Comparison of ENCODE assay signal across 18 cellular contexts in genomic region chr20:48736636-48737035, GRCh38.
DNase-seq lines count a peak whose midpoint lies in the region; ATAC-seq and TF ChIP-seq lines count a peak whose summit lies in the region.
"Had no signal": no experiment of that assay in that cellular context is flagged by ENCODE, and none has a peak within 500 bp of the region (broad histone marks: within the 10 kb centered on the region; RNA-seq: fewer than 3 reads in every experiment).

No MANE protein-coding gene starts in this region.

- WGBS in sigmoid colon, 2 donors, result 71 to 83% methylated on average over 2 of the region's 2 CpGs

- peak; percentile 63 for DNase-seq in activated CD4-positive, alpha-beta T cell treated with anti-CD3 and anti-CD28 coated beads, Interleukin-2, amount 10 ng/mL, durations not matched to agents 24 days and 14 days
- no peak for DNase-seq in activated CD4-positive, alpha-beta T cell treated with anti-CD3 and anti-CD28 coated beads for 4 hours
- peak; percentile 28 for DNase-seq in chondrocyte (ENCODE audit: low spot score)
- DNase-seq in sigmoid colon, result peak; percentile 4
- no peak for DNase-seq in activated effector memory CD4-positive, alpha-beta T cell treated with anti-CD3 and anti-CD28 coated beads, Interleukin-2, amount 50 U/mL, for 16 hours
- no peak for DNase-seq in T1000 (lab: John Stamatoyannopoulos, UW)
- DNase-seq: 8988T; activated CD4-positive, CD25-positive, alpha-beta regulatory T cell; activated gamma-delta T cell treated with Interleukin-2 at 50 U/mL for 16 hours; EL; left cardiac atrium; NCI-H1105 treated with DMSO at 0.1 percent for 48 hours; nephron progenitor cell; upper lobe of left lung had no signal

- intact Hi-C loops in activated CD4-positive, alpha-beta T cell treated with anti-CD3 and anti-CD28 coated beads, Interleukin-2, amount 10 ng/mL, durations not matched to agents 24 days and 14 days (cut with micrococcal nuclease), result no loop called here
- intact Hi-C loops in sigmoid colon (cut with DNase I), result no loop called here

- H3K9me3 Mint-ChIP-seq in activated CD4-positive, alpha-beta T cell treated with anti-CD3 and anti-CD28 coated beads, Interleukin-2, amount 10 ng/mL, durations not matched to agents 24 days and 14 days, result no peaks in the 10 kb centered on the region
- H3K9me3 Mint-ChIP-seq in IgD-negative memory B cell, result no peaks in the 10 kb centered on the region
- H3K9me3 Mint-ChIP-seq in chondrocyte (ENCODE audit: low read depth), result no peaks in the 10 kb centered on the region
- H3K9me3 Mint-ChIP-seq: mesothelial cell of epicardium, nephron progenitor cell had no signal

- H3K27ac ChIP-seq in sigmoid colon, result no peak overlapping the region

- TF ChIP-seq CTCF in chondrocyte (IDR thresholded peaks at IDR 0.05), result no peak
- no peak for TF ChIP-seq CTCF in sigmoid colon (IDR thresholded peaks at IDR 0.05)

- peaks cover 53% of the 10 kb centered on the region for H3K4me1 Mint-ChIP-seq in activated CD4-positive, alpha-beta T cell treated with anti-CD3 and anti-CD28 coated beads, Interleukin-2, amount 10 ng/mL, durations not matched to agents 24 days and 14 days
- H3K4me1 Mint-ChIP-seq in IgD-negative memory B cell, result peaks cover 42 to 53% (median 52%) of the 10 kb centered on the region in 3 donors
- H3K4me1 Mint-ChIP-seq in chondrocyte (ENCODE audit: low read depth), result peaks cover 19% of the 10 kb centered on the region

- H3K27me3 ChIP-seq in sigmoid colon, result no peaks in the 10 kb centered on the region
- H3K27me3 ChIP-seq: upper lobe of left lung had no signal

- ATAC-seq in GM21423 (IDR thresholded peaks at IDR 0.05; ENCODE audit: unreplicated experiment), result no peak
- ATAC-seq: HCT116, left cardiac atrium had no signal

- peaks cover 0 to 12% (median 5%) of the 10 kb centered on the region in 4 donors for H3K4me1 ChIP-seq in sigmoid colon

- H3K36me3 ChIP-seq in sigmoid colon, result no peaks in the 10 kb centered on the region

- no peak overlapping the region for H3K4me3 ChIP-seq in sigmoid colon
- H3K4me3 ChIP-seq: upper lobe of left lung had no signal

- TF ChIP-seq POLR2A in sigmoid colon (IDR thresholded peaks at IDR 0.05), result no peak

- no peaks in the 10 kb centered on the region for H3K9me3 ChIP-seq in sigmoid colon
- H3K9me3 ChIP-seq: upper lobe of left lung had no signal

- peaks cover 48% of the 10 kb centered on the region for H3K36me3 Mint-ChIP-seq in activated CD4-positive, alpha-beta T cell treated with anti-CD3 and anti-CD28 coated beads, Interleukin-2, amount 10 ng/mL, durations not matched to agents 24 days and 14 days (ENCODE audit: low read depth)
- H3K36me3 Mint-ChIP-seq in IgD-negative memory B cell (peaks cover 2% of the 10 kb centered on the region), chondrocyte (ENCODE audit: low read depth) (peaks cover 5% of the 10 kb centered on the region)
- H3K36me3 Mint-ChIP-seq: mesothelial cell of epicardium had no signal

- peak overlapping the region; percentile 50 for H3K4me3 Mint-ChIP-seq in activated CD4-positive, alpha-beta T cell treated with anti-CD3 and anti-CD28 coated beads, Interleukin-2, amount 10 ng/mL, durations not matched to agents 24 days and 14 days
- H3K4me3 Mint-ChIP-seq in IgD-negative memory B cell, result peak overlapping the region in 1 of 4 donors; percentile 3
- no peak overlapping the region for H3K4me3 Mint-ChIP-seq in chondrocyte (ENCODE audit: unreplicated experiment)
- H3K4me3 Mint-ChIP-seq: mesothelial cell of epicardium, nephron progenitor cell had no signal

- no peak for TF ChIP-seq EP300 in sigmoid colon (IDR thresholded peaks at IDR 0.05)

- no peaks in the 10 kb centered on the region for H3K27me3 Mint-ChIP-seq in activated CD4-positive, alpha-beta T cell treated with anti-CD3 and anti-CD28 coated beads, Interleukin-2, amount 10 ng/mL, durations not matched to agents 24 days and 14 days
- H3K27me3 Mint-ChIP-seq in IgD-negative memory B cell (no peaks in the 10 kb centered on the region), chondrocyte (ENCODE audit: low read depth) (peaks cover 3% of the 10 kb centered on the region)

- peak overlapping the region; percentile 64 for H3K27ac Mint-ChIP-seq in activated CD4-positive, alpha-beta T cell treated with anti-CD3 and anti-CD28 coated beads, Interleukin-2, amount 10 ng/mL, durations not matched to agents 24 days and 14 days
- H3K27ac Mint-ChIP-seq in IgD-negative memory B cell (peak overlapping the region in 2 of 3 donors; percentile 31 to 39), chondrocyte (ENCODE audit: unreplicated experiment) (no peak overlapping the region)
- H3K27ac Mint-ChIP-seq: mesothelial cell of epicardium had no signal

Comparison
In these comparisons a context has a peak if more than half of its experiments do, and no peak if none do; other contexts are left out.
1. DNase-seq: peak in activated CD4-positive, alpha-beta T cell treated with anti-CD3 and anti-CD28 coated beads, Interleukin-2, amount 10 ng/mL, durations not matched to agents 24 days and 14 days (single experiment), chondrocyte (single experiment) and sigmoid colon (single experiment); none in activated CD4-positive, alpha-beta T cell treated with anti-CD3 and anti-CD28 coated beads for 4 hours (0 of 2), activated effector memory CD4-positive, alpha-beta T cell treated with anti-CD3 and anti-CD28 coated beads, Interleukin-2, amount 50 U/mL, for 16 hours (single experiment) and T1000 (single experiment).